8 cellular contexts compared by ENCODE assay signal in the genomic region with DNA sequence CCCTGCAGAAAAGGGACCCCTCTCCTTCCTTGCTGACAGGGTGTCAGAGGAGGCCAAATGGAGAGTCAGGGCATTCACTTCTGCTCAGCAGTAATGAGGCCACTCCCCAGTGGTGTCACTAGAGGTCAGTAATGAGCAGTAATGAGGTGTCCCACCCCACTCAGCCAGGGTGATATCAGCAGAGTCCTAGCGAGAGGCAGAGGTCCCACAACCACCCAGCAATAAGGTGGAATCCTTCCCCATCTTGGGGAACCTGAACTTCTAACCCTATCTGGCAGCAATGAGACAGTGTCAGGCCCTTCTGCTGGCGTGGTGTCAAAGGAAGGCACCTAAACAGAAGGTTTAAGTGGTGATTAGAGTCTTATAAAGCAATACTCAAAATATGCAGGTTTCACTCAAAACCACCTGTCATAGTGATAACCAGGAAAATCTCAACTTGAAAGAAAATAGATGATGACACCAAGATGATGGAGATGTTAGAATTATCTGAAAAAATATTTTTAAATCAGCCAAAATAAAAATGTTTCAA. TPM values are rescaled to one million over a fixed set of nuclear protein-coding genes. Genes with fewer than 3 reads are reported as not detected.
DNase-seq lines count a peak whose midpoint lies in the region; ATAC-seq, FAIRE-seq and TF ChIP-seq lines count a peak whose summit lies in the region.

No MANE protein-coding gene starts in this region.

- H3K27me3 Mint-ChIP-seq in CD4-positive, alpha-beta memory T cell: peaks cover 22 to 33% of the 10 kb centered on the region in 2 donors

- peaks cover 0 to 1% (median 0%) of the 10 kb centered on the region in 4 donors for H3K4me1 Mint-ChIP-seq in CD4-positive, alpha-beta memory T cell

- peak; percentile 44 to 61 (median 53) for DNase-seq in CD4-positive, alpha-beta memory T cell
- DNase-seq in NCI-H460 (ENCODE audit: extremely low read depth, low read depth) (peak; percentile 68), activated T-cell treated with anti-CD3 and anti-CD28 coated beads for 24 hours (ENCODE audit: low read depth) (peak; percentile 47), fibroblast of the conjunctiva (ENCODE audit: low read depth) (peak; percentile 17), psoas muscle (no peak), frontal cortex (ENCODE audit: low spot score in 2 of 2) (no peak)

- H3K36me3 Mint-ChIP-seq in CD4-positive, alpha-beta memory T cell: peaks cover 9 to 11% of the 10 kb centered on the region in 2 donors

- WGBS in psoas muscle, 3 donors: 18 to 31% (median 29%) methylated on average over 2 of the region's 2 CpGs

- no peak for FAIRE-seq in frontal cortex (lab: Jason Lieb, UNC)

- no peaks in the 10 kb centered on the region for H3K27me3 ChIP-seq in CD4-positive, alpha-beta memory T cell (ENCODE audit: insufficient read depth, low read length)
- H3K27me3 ChIP-seq in psoas muscle (ENCODE audit: insufficient read depth in 3 of 3, low read length in 2 of 3): no peaks in the 10 kb centered on the region

- H3K4me1 ChIP-seq in CD4-positive, alpha-beta memory T cell (ENCODE audit: insufficient read depth, low read length): no peaks in the 10 kb centered on the region
- no peaks in the 10 kb centered on the region for H3K4me1 ChIP-seq in psoas muscle

- intact Hi-C loops in CD4-positive, alpha-beta memory T cell (cut with micrococcal nuclease): loop anchor here (1.0 kb wide), 1 partner anchor 37 kb away; no protein-coding TSS in a partner anchor
- intact Hi-C loops in psoas muscle (cut with DNase I): no loop called here

- TF ChIP-seq CTCF in psoas muscle (IDR thresholded peaks at IDR 0.05): peak; percentile 56

- ATAC-seq in GM18867 (IDR thresholded peaks at IDR 0.05; ENCODE audit: unreplicated experiment): peak; percentile 99
- ATAC-seq in HG02973 (IDR thresholded peaks at IDR 0.05; ENCODE audit: unreplicated experiment): peak; percentile 89
- ATAC-seq in psoas muscle: peak; percentile 79 to 90 (median 86)

- H3K27ac ChIP-seq in CD4-positive, alpha-beta memory T cell (ENCODE audit: low read depth, low read length): no peak overlapping the region
- no peak overlapping the region for H3K27ac ChIP-seq in psoas muscle

- H3K27ac Mint-ChIP-seq in CD4-positive, alpha-beta memory T cell: no peak overlapping the region

- no peak overlapping the region for H3K4me3 Mint-ChIP-seq in CD4-positive, alpha-beta memory T cell

- no peak overlapping the region for H3K4me3 ChIP-seq in CD4-positive, alpha-beta memory T cell (ENCODE audit: low read length in 2 of 2)
- H3K4me3 ChIP-seq in psoas muscle: no peak overlapping the region

- POLR2A ChIA-PET in CD4-positive, alpha-beta memory T cell (lab: Charles Lee; ENCODE audit: partially characterized antibody): no interaction called here

- H3K9me3 Mint-ChIP-seq in CD4-positive, alpha-beta memory T cell: peaks cover 7 to 29% (median 25%) of the 10 kb centered on the region in 8 donors

- H3K36me3 ChIP-seq in CD4-positive, alpha-beta memory T cell (ENCODE audit: insufficient read depth, low read length): no peaks in the 10 kb centered on the region
- no peaks in the 10 kb centered on the region for H3K36me3 ChIP-seq in psoas muscle (ENCODE audit: insufficient read depth in 1 of 2, low read depth in 1 of 2)

- CTCF ChIA-PET in CD4-positive, alpha-beta memory T cell (lab: Charles Lee; ENCODE audit: partially characterized antibody): interaction anchor here (1.0 to 3.2 kb wide), 4 partner anchors 10 to 40 kb away, joined by 3 to 38 read pairs (median 5); no protein-coding TSS in a partner anchor

- H3K9me3 ChIP-seq in CD4-positive, alpha-beta memory T cell (ENCODE audit: control insufficient read depth in 1 of 2, low read length in 2 of 2): no peaks in the 10 kb centered on the region
- peaks cover 2% of the 10 kb centered on the region for H3K9me3 ChIP-seq in psoas muscle

RNA-seq across cellular contexts. Expression of a gene that starts 12.9 kb away (rescaled TPM):
- total RNA-seq in CD4-positive, alpha-beta memory T cell: not detected
- polyA plus RNA-seq in CD4-positive, alpha-beta memory T cell: not detected
- total RNA-seq in NCI-H460 (2014; rRNA removed; shearing (Covaris generic)): 0.40 and 0.81 TPM in 2 replicates
- polyA plus RNA-seq in NCI-H460 (2014; cell fraction: nucleus; rRNA removed): 0.10 and 0.55 TPM in 2 replicates
- total RNA-seq in psoas muscle (under 1 TPM in 3 of 4 donors, not detected in 1; 0.17 to 0.52 (median 0.17) TPM), frontal cortex (4.5 TPM)
- under 1 TPM in 2 of 3 donors, not detected in 1; 0.03 to 0.04 TPM for polyA plus RNA-seq in psoas muscle

Comparison
In these comparisons a context has a peak if more than half of its experiments do, and no peak if none do; other contexts are left out.
1. DNase-seq: peak in CD4-positive, alpha-beta memory T cell (5 of 5), NCI-H460 (single experiment), activated T-cell treated with anti-CD3 and anti-CD28 coated beads for 24 hours (single experiment) and fibroblast of the conjunctiva (single experiment); none in psoas muscle (0 of 2) and frontal cortex (0 of 2).
2. Peak in every context shown above with its lines, with median percentiles within 50 percentile points of each other: ATAC-seq.